1 cellular context compared by ENCODE assay signal in genomic region chr2:218806346-218806978, GRCh38.
A peak's percentile ranks its signal among the peaks of the same experiment; 100 is the strongest.
TF ChIP-seq lines count a peak whose summit lies in the region.

No MANE protein-coding gene starts in this region.

TF ChIP-seq in HepG2, 621 proteins besides CTCF, POLR2A, EP300 and RAD21 (continued from another document and continues in another):
- no peak for TF ChIP-seq ZXDC (CRISPR knock-in tag; IDR thresholded peaks at IDR 0.05)
- no peak for TF ChIP-seq ZNF816 (CRISPR knock-in tag; IDR thresholded peaks at IDR 0.05; ENCODE audit: borderline replicate concordance)
- no peak for TF ChIP-seq ZNF354B (CRISPR knock-in tag; IDR thresholded peaks at IDR 0.05)
- no peak for TF ChIP-seq SRSF9 (IDR thresholded peaks at IDR 0.05; ENCODE audit: borderline replicate concordance, insufficient read depth, low read depth, low read length, poor library complexity, severe bottlenecking)
- no peak for TF ChIP-seq CREBL2 (CRISPR knock-in tag; IDR thresholded peaks at IDR 0.05; ENCODE audit: borderline replicate concordance)
- no peak for TF ChIP-seq HNRNPUL1 (IDR thresholded peaks at IDR 0.05; ENCODE audit: low read depth, low read length)
- no peak for TF ChIP-seq ETS1 (CRISPR knock-in tag; IDR thresholded peaks at IDR 0.05)
- no peak for TF ChIP-seq ZNF281 (CRISPR knock-in tag; IDR thresholded peaks at IDR 0.05; ENCODE audit: borderline replicate concordance)
- peak; percentile 90 for TF ChIP-seq ZFP1 (CRISPR knock-in tag; IDR thresholded peaks at IDR 0.05)
- TF ChIP-seq ZNF230 (CRISPR knock-in tag; IDR thresholded peaks at IDR 0.05), result 0 out of 2 replicates have a peak, but pooled peaks have one; percentile 33
- TF ChIP-seq ZNF710 (CRISPR knock-in tag; IDR thresholded peaks at IDR 0.05; ENCODE audit: borderline replicate concordance), result no peak
- TF ChIP-seq HOXA9 (CRISPR knock-in tag; IDR thresholded peaks at IDR 0.05; ENCODE audit: borderline replicate concordance), result no peak
- no peak for TF ChIP-seq ZMAT5 (CRISPR knock-in tag; IDR thresholded peaks at IDR 0.05; ENCODE audit: borderline replicate concordance, low read depth)
- TF ChIP-seq ELF1 (CRISPR knock-in tag; IDR thresholded peaks at IDR 0.05), result no peak
- TF ChIP-seq ZNF552 (CRISPR knock-in tag; IDR thresholded peaks at IDR 0.05; ENCODE audit: borderline replicate concordance), result peak; percentile 49; the same call in 1 of the 2 replicates
- no peak for TF ChIP-seq PBX2 (CRISPR knock-in tag; IDR thresholded peaks at IDR 0.05)
- TF ChIP-seq GPBP1L1 (CRISPR knock-in tag; IDR thresholded peaks at IDR 0.05), result no peak
- TF ChIP-seq TGIF2 (CRISPR knock-in tag; IDR thresholded peaks at IDR 0.05), result 0 out of 2 replicates have a peak, but pooled peaks have one; percentile 45
- TF ChIP-seq DMTF1 (CRISPR knock-in tag; IDR thresholded peaks at IDR 0.05), result no peak
- TF ChIP-seq IKZF4 (CRISPR knock-in tag; IDR thresholded peaks at IDR 0.05; ENCODE audit: borderline replicate concordance, low read depth, not compliant biosample characterization), result no peak
- no peak for TF ChIP-seq NFE2 (CRISPR knock-in tag; IDR thresholded peaks at IDR 0.05)
- no peak for TF ChIP-seq TBX3 (IDR thresholded peaks at IDR 0.05; ENCODE audit: borderline replicate concordance)
- peak; percentile 96 for TF ChIP-seq ARID5B (CRISPR knock-in tag; IDR thresholded peaks at IDR 0.05)
- no peak for TF ChIP-seq KLF6 (CRISPR knock-in tag; IDR thresholded peaks at IDR 0.05)
- TF ChIP-seq POGZ (CRISPR knock-in tag; IDR thresholded peaks at IDR 0.05), result peak; percentile 72
- TF ChIP-seq ATF1 (CRISPR knock-in tag; IDR thresholded peaks at IDR 0.05), result 0 out of 2 replicates have a peak, but pooled peaks have one; percentile 3
- TF ChIP-seq ZNF513 (CRISPR knock-in tag; conservative IDR thresholded peaks at IDR 0.05), result no peak
- no peak for TF ChIP-seq ZNF775 (CRISPR knock-in tag; IDR thresholded peaks at IDR 0.05; ENCODE audit: borderline replicate concordance)
- TF ChIP-seq RNF2 (conservative IDR thresholded peaks at IDR 0.05; ENCODE audit: low read depth), result no peak
- peak; percentile 80; the same call in 1 of the 2 replicates for TF ChIP-seq ATF2 (CRISPR knock-in tag; IDR thresholded peaks at IDR 0.05)
- TF ChIP-seq ZNF878 (CRISPR knock-in tag; IDR thresholded peaks at IDR 0.05), result peak; percentile 83; the same call in 1 of the 2 replicates
- TF ChIP-seq SATB2 (CRISPR knock-in tag; IDR thresholded peaks at IDR 0.05), result no peak
- peak; percentile 82 for TF ChIP-seq SOX5 (CRISPR knock-in tag; IDR thresholded peaks at IDR 0.05; ENCODE audit: borderline replicate concordance)
- TF ChIP-seq ZNF891 (CRISPR knock-in tag; IDR thresholded peaks at IDR 0.05), result no peak
